ENCODE assay signal across 23 cellular contexts in the genomic region with DNA sequence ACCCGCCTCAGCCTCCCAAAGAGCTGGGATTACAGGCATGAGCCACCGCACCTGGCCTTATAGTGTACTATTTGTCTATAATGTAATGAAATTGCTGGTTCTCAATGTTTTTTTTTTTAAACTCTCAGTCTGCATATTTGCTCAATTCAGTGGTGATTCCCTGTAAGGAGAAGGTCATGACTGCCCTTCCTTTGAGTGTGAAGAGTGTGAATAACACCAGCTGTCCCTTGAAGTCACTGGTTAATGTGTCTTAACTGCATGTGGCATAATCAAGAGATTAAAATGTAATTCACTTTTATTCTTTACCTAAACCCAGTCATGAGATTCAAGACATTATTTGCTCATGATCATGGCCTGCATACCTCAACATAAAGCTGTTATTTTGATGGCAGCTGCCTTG.
"Had no signal": no experiment of that assay in that cellular context is flagged by ENCODE, and none has a peak within 500 bp of the region (broad histone marks: within the 10 kb centered on the region; RNA-seq: fewer than 3 reads in every experiment).

No MANE protein-coding gene starts in this region.

- H3K27ac ChIP-seq: ascending aorta, gastrocnemius medialis, left lung, neural progenitor cell, right lobe of liver, testis, upper lobe of right lung had no signal

- ATAC-seq: activated CD4-positive, alpha-beta T cell treated with anti-CD3 and anti-CD28 coated beads for 36 hours; activated CD8-positive, alpha-beta T cell treated with anti-CD3 and anti-CD28 coated beads for 36 hours; activated T-cell treated with anti-CD3 and anti-CD28 coated beads, Interleukin-2, amount 50 U/mL, for 4 hours; esophagus mucosa; gastrocnemius medialis; left lung; right lobe of liver; stimulated activated memory B cell treated with anti-CD40 and anti-IgM and Interleukin-4, amounts not matched to agents 10 μg/mL and 1 μg/mL and 100 μg/mL, for 72 hours; upper lobe of right lung had no signal

- DNase-seq: activated CD4-positive, alpha-beta T cell treated with anti-CD3 and anti-CD28 coated beads for 36 hours; activated CD8-positive, alpha-beta T cell treated with anti-CD3 and anti-CD28 coated beads for 36 hours; activated effector memory CD4-positive, alpha-beta T cell treated with anti-CD3 and anti-CD28 coated beads, Interleukin-2, amount 50 U/mL, for 16 hours; activated naive CD4-positive, alpha-beta T cell treated with anti-CD3 and anti-CD28 coated beads, Interleukin-2, amount 50 U/mL, for 16 hours; activated T-cell treated with anti-CD3 and anti-CD28 coated beads, Interleukin-2, amount 50 U/mL, for 4 hours; effector CD8-positive, alpha-beta T cell; gastrocnemius medialis; head of caudate nucleus; kidney; left lung; midbrain; right lobe of liver; stimulated activated CD4-positive, alpha-beta T cell treated with anti-CD3 and anti-CD28 coated beads, Interleukin-4, amount 100 ng/mL, for 24 hours; testis; upper lobe of right lung had no signal

- H3K4me2 ChIP-seq: neural progenitor cell, smooth muscle cell had no signal

- H3K4me1 ChIP-seq: neural progenitor cell, right lobe of liver, testis, upper lobe of right lung had no signal

- H3K4me3 ChIP-seq: ascending aorta, gastrocnemius medialis, left lung, neural progenitor cell, right lobe of liver, smooth muscle cell, testis, upper lobe of right lung had no signal

- FAIRE-seq: kidney, TTC549 had no signal

- H3K4me1 Mint-ChIP-seq: neural progenitor cell had no signal

- H2AFZ ChIP-seq: neural progenitor cell had no signal

- H3K9ac ChIP-seq: neural progenitor cell had no signal

- H3K27ac Mint-ChIP-seq: activated CD4-positive, alpha-beta T cell treated with anti-CD3 and anti-CD28 coated beads for 36 hours; activated CD8-positive, alpha-beta T cell treated with anti-CD3 and anti-CD28 coated beads for 36 hours; dendritic cell treated with granulocyte-macrophage colony-stimulating factor and Interleukin-4, amounts not matched to agents 40 ng/mL and 50 ng/mL, for 4 days; neural progenitor cell; stimulated activated memory B cell treated with anti-CD40 and anti-IgM and Interleukin-4, amounts not matched to agents 10 μg/mL and 1 μg/mL and 100 μg/mL, for 72 hours; T-helper 2 cell treated with Interferon-gamma antibody and Interleukin-4, amounts not matched to agents 5 μg/mL and 100 μg/mL, for 36 hours had no signal

- H3K36me3 ChIP-seq: ascending aorta, gastrocnemius medialis had no signal

- H3K27me3 Mint-ChIP-seq: activated CD4-positive, alpha-beta T cell treated with anti-CD3 and anti-CD28 coated beads for 36 hours; activated CD8-positive, alpha-beta T cell treated with anti-CD3 and anti-CD28 coated beads for 36 hours; dendritic cell treated with granulocyte-macrophage colony-stimulating factor and Interleukin-4, amounts not matched to agents 40 ng/mL and 50 ng/mL, for 4 days; stimulated activated memory B cell treated with anti-CD40 and anti-IgM and Interleukin-4, amounts not matched to agents 10 μg/mL and 1 μg/mL and 100 μg/mL, for 72 hours had no signal

- H3K4me3 Mint-ChIP-seq: activated CD4-positive, alpha-beta T cell treated with anti-CD3 and anti-CD28 coated beads for 36 hours; activated CD8-positive, alpha-beta T cell treated with anti-CD3 and anti-CD28 coated beads for 36 hours; activated T-cell treated with anti-CD3 and anti-CD28 coated beads, Interleukin-2, amount 50 U/mL, for 4 hours; dendritic cell treated with granulocyte-macrophage colony-stimulating factor and Interleukin-4, amounts not matched to agents 40 ng/mL and 50 ng/mL, for 4 days; neural progenitor cell; stimulated activated memory B cell treated with anti-CD40 and anti-IgM and Interleukin-4, amounts not matched to agents 10 μg/mL and 1 μg/mL and 100 μg/mL, for 72 hours; T-helper 2 cell treated with Interferon-gamma antibody and Interleukin-4, amounts not matched to agents 5 μg/mL and 100 μg/mL, for 36 hours had no signal

- H3K27me3 ChIP-seq: ascending aorta, gastrocnemius medialis, left lung, neural progenitor cell, right lobe of liver, testis, upper lobe of right lung had no signal

- H3K9me3 ChIP-seq: gastrocnemius medialis, right lobe of liver, testis, upper lobe of right lung had no signal
